1 cellular context compared by ENCODE assay signal in the genomic region with DNA sequence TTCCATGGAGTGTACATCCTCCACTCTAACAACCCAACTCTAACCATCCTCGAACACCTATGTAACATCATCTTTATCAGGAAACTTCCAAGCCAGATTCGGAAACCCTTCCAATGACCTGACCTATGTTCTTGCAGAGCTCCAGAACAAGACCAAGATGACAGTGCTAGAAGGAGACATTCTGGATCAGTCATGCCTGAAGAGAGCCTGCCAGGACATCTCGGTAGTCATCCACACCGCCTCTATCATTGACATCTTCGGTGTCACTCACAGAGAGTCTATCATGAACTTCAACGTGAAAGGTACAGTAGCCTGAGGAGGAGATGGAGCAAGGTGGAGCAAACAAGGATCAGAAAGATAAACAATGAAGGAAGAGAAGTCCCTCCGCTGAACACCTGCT.
TF ChIP-seq lines count a peak whose summit lies in the region.

No MANE protein-coding gene starts in this region.

TF ChIP-seq in H1, 55 proteins besides CTCF, POLR2A, EP300 and RAD21:
- TF ChIP-seq HDAC6 (IDR thresholded peaks at IDR 0.05; ENCODE audit: low read depth, low read length) (no peak), JUND (IDR thresholded peaks at IDR 0.05; ENCODE audit: low read length) (no peak), KDM5A (IDR thresholded peaks at IDR 0.05; ENCODE audit: low read length) (no peak), CBX5 (IDR thresholded peaks at IDR 0.05; ENCODE audit: low read depth, low read length) (no peak), SIX5 (IDR thresholded peaks at IDR 0.05; ENCODE audit: low read depth, low read length) (no peak)
TF ChIP-seq in H1: peak in this region for 0.
